ENCODE assay signal across 1 cellular context in genomic region chr2:170812716-170813585, GRCh38.
TF ChIP-seq lines count a peak whose summit lies in the region.

No MANE protein-coding gene starts in this region.

TF ChIP-seq in HEK293, 187 proteins besides CTCF, POLR2A, EP300 and RAD21 (continued from another document and continues in another):
- TF ChIP-seq ZBTB44 (tag by site-specific recombination; IDR thresholded peaks at IDR 0.05) (peak; percentile 46; the same call in 1 of the 2 replicates), PRDM10 (tag by site-specific recombination; IDR thresholded peaks at IDR 0.05) (peak; percentile 56), ZNF362 (tag by site-specific recombination; IDR thresholded peaks at IDR 0.05) (no peak), EGR2 (tag by site-specific recombination; IDR thresholded peaks at IDR 0.05; ENCODE audit: low read depth) (no peak), ZNF704 (tag by site-specific recombination; IDR thresholded peaks at IDR 0.05) (no peak), ZNF18 (tag by site-specific recombination; IDR thresholded peaks at IDR 0.05) (no peak), ZNF133 (tag by site-specific recombination; IDR thresholded peaks at IDR 0.05) (no peak), ZNF354C (tag by site-specific recombination; IDR thresholded peaks at IDR 0.05; ENCODE audit: borderline replicate concordance, low read depth) (no peak), ZFP3 (tag by site-specific recombination; IDR thresholded peaks at IDR 0.05; ENCODE audit: low read depth) (no peak), GFI1B (tag by site-specific recombination; IDR thresholded peaks at IDR 0.05) (no peak), OSR2 (tag by site-specific recombination; IDR thresholded peaks at IDR 0.05) (no peak), ZNF274 (IDR thresholded peaks at IDR 0.05; ENCODE audit: low read length) (no peak), ZNF274 (tag by site-specific recombination; IDR thresholded peaks at IDR 0.05; ENCODE audit: borderline replicate concordance) (no peak), KLF1 (tag by site-specific recombination; IDR thresholded peaks at IDR 0.05) (no peak), ZNF544 (tag by site-specific recombination; IDR thresholded peaks at IDR 0.05) (no peak), ZNF155 (tag by site-specific recombination; IDR thresholded peaks at IDR 0.05) (no peak), RBAK (tag by site-specific recombination; IDR thresholded peaks at IDR 0.05) (no peak), PRDM2 (tag by site-specific recombination; IDR thresholded peaks at IDR 0.05; ENCODE audit: borderline replicate concordance) (no peak), ZNF184 (tag by site-specific recombination; IDR thresholded peaks at IDR 0.05) (no peak), ZNF654 (tag by site-specific recombination; IDR thresholded peaks at IDR 0.05; ENCODE audit: low read depth) (peak; percentile 81), SCRT2 (tag by site-specific recombination; IDR thresholded peaks at IDR 0.05) (peak; percentile 74), ZSCAN30 (tag by site-specific recombination; IDR thresholded peaks at IDR 0.05) (0 out of 2 replicates have a peak, but pooled peaks have one; percentile 32), BCL6B (tag by site-specific recombination; IDR thresholded peaks at IDR 0.05) (no peak), ZNF366 (tag by site-specific recombination; conservative IDR thresholded peaks at IDR 0.05) (peak; percentile 55; the same call in 1 of the 2 replicates), ZNF169 (tag by site-specific recombination; IDR thresholded peaks at IDR 0.05) (no peak), ZNF571 (tag by site-specific recombination; IDR thresholded peaks at IDR 0.05) (no peak), ZNF350 (tag by site-specific recombination; IDR thresholded peaks at IDR 0.05) (no peak), ZNF302 (tag by site-specific recombination; IDR thresholded peaks at IDR 0.05; ENCODE audit: low read depth) (no peak), ZNF660 (tag by site-specific recombination; IDR thresholded peaks at IDR 0.05) (0 out of 2 replicates have a peak, but pooled peaks have one; percentile 51), ZNF148 (tag by site-specific recombination; IDR thresholded peaks at IDR 0.05; ENCODE audit: borderline replicate concordance) (no peak), ZNF280C (tag by site-specific recombination; IDR thresholded peaks at IDR 0.05) (no peak), WT1 (tag by site-specific recombination; IDR thresholded peaks at IDR 0.05) (no peak), ZNF449 (tag by site-specific recombination; IDR thresholded peaks at IDR 0.05) (no peak)
